24 cellular contexts compared by ENCODE assay signal in genomic region chr22:43846966-43847365, GRCh38. TPM values are rescaled to one million over a fixed set of nuclear protein-coding genes. Genes with fewer than 3 reads are reported as not detected.
"Had no signal": no experiment of that assay in that cellular context is flagged by ENCODE, and none has a peak within 500 bp of the region (broad histone marks: within the 10 kb centered on the region; RNA-seq: fewer than 3 reads in every experiment).

No MANE protein-coding gene starts in this region.

- H3K4me3 ChIP-seq: dorsolateral prefrontal cortex, esophagus muscularis mucosa, hepatocyte, pancreas, psoas muscle, right lobe of liver had no signal

- DNase-seq: central memory CD4-positive, alpha-beta T cell; cortex of kidney; effector CD8-positive, alpha-beta T cell; foreskin fibroblast; kidney glomerular epithelial cell; mesendoderm; naive B cell; nucleus accumbens; retina; stimulated activated CD4-positive, alpha-beta T cell treated with anti-CD3 and anti-CD28 coated beads, Interleukin-2, amount 100 ng/mL, for 48 hours; stimulated activated naive CD4-positive, alpha-beta T cell treated with Interleukin-2 at 50 U/mL for 16 hours; trophoblast cell had no signal

- H3K4me3 Mint-ChIP-seq: naive B cell, neural crest cell had no signal

- H3K36me3 ChIP-seq: esophagus muscularis mucosa, pancreas, right lobe of liver had no signal

- ATAC-seq: pancreas, psoas muscle, right lobe of liver had no signal

- H3K4me1 Mint-ChIP-seq: neural crest cell had no signal

- H3K79me2 ChIP-seq: hepatocyte had no signal

- H3K27ac ChIP-seq: epithelial cell of prostate, esophagus muscularis mucosa, hepatocyte, pancreas, psoas muscle, right lobe of liver had no signal

- H2AFZ ChIP-seq: hepatocyte had no signal

- H3K4me2 ChIP-seq: hepatocyte had no signal

- H3K9me3 ChIP-seq: esophagus muscularis mucosa, pancreas, psoas muscle, right lobe of liver had no signal

- H3K4me1 ChIP-seq: esophagus muscularis mucosa, pancreas, psoas muscle had no signal

- H3K36me3 Mint-ChIP-seq: naive B cell had no signal

- H3K9me3 Mint-ChIP-seq: naive B cell, neural crest cell had no signal

- H3K27me3 ChIP-seq: hepatocyte, pancreas, right lobe of liver had no signal

RNA-seq across cellular contexts. Expression of gene SULT4A1, which starts 15.3 kb away (rescaled TPM):
- total RNA-seq: lung microvascular endothelial cell, psoas muscle had no signal

RNA-seq across cellular contexts. Expression of gene PNPLA5, which starts 44.8 kb away (rescaled TPM):
- total RNA-seq: esophagus muscularis mucosa, liver, lung microvascular endothelial cell, neural crest cell, pancreas, psoas muscle, skeletal muscle tissue, urinary bladder had no signal
